In the genomic region with DNA sequence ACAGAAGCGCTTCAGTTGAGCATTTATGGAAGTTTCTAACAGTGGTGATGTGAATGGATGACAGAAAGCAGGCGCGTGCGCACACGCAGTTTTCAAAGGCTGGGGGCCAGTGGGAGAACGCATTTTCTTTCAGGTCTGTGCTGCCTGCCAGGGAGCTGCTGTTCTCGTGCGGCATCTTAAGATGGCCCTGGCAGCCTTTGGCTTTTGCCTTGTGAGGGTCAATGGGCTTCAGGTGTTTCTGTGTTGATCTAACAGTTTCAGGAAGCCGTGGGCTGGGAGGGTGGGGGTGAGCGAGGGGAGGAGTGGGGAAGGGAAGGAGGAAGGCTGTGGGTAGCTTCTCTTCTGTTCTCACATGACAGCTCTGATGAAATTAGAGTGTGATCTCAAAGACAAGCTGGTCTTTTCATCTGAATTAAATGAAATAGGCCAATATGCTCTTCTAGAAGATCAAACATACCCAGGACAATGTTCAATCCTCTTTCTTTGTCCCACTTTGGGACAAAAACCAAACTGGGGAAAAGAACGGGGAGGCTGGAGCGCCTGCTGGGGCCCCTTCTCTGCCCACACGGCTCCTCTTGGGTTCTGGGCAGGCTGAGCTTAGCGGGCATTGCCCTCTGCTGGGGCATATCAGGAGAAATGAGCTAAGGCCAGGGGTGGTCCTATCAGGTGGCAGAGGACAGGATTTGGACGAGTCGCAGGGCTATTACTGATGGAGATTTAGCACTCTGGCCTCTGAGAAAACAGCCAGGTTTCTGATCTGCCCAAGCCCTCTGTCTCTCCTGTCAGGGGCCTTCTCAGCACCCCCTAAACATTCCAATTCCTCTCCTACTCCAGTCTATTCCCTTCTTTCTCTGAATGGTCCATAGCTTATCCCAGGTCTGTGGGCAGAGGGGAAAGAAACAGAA, we compare ENCODE assay signal across 8 cellular contexts.
A peak's percentile ranks its signal among the peaks of the same experiment; 100 is the strongest.
DNase-seq lines count a peak whose midpoint lies in the region; ATAC-seq and TF ChIP-seq lines count a peak whose summit lies in the region.

No MANE protein-coding gene starts in this region.

- H3K9me3 ChIP-seq in fibroblast of lung (ENCODE audit: control insufficient read depth, insufficient read depth, low read depth, low read length) (no peaks in the 10 kb centered on the region), neural cell (ENCODE audit: low read length) (no peaks in the 10 kb centered on the region), thymus (ENCODE audit: control insufficient read depth) (no peaks in the 10 kb centered on the region)

- ATAC-seq in GM19324 (IDR thresholded peaks at IDR 0.05; ENCODE audit: low FRiP score, unreplicated experiment): no peak

- H3K27ac ChIP-seq in fibroblast of lung (ENCODE audit: insufficient read depth, low read length) (no peak overlapping the region), neural cell (ENCODE audit: low read length) (peak overlapping the region; percentile 7), thymus (ENCODE audit: low read depth) (peak overlapping the region; percentile 86)

- TF ChIP-seq CTCF in fibroblast of lung (conservative IDR thresholded peaks at IDR 0.05 in 1 of 2, IDR thresholded peaks at IDR 0.05 in 1 of 2; ENCODE audit: low read depth in 1 of 2, low read length in 2 of 2) (peak; percentile 33 to 41), neural cell (IDR thresholded peaks at IDR 0.05; ENCODE audit: poor library complexity, severe bottlenecking) (peak; percentile 27)

- no peaks in the 10 kb centered on the region for H3K9me2 ChIP-seq in neural cell (ENCODE audit: insufficient read depth, low read length)

- 38% methylated on average over 16 of the region's 16 CpGs for WGBS in thymus

- H3K4me1 ChIP-seq in fibroblast of lung (ENCODE audit: control insufficient read depth, extremely low read depth, insufficient read depth, low read length) (peaks cover 7% of the 10 kb centered on the region), thymus (ENCODE audit: control insufficient read depth, insufficient read depth, low read length) (peaks cover 20% of the 10 kb centered on the region)

- H2AFZ ChIP-seq in fibroblast of lung (ENCODE audit: low read length) (no peak overlapping the region), neural cell (ENCODE audit: low read depth, low read length) (no peak overlapping the region)

- TF ChIP-seq RAD21 in neural cell (conservative IDR thresholded peaks at IDR 0.05): no peak

- TF ChIP-seq EP300 in neural cell (conservative IDR thresholded peaks at IDR 0.05; ENCODE audit: poor library complexity, severe bottlenecking): peak; percentile 38

- H3K79me2 ChIP-seq in fibroblast of lung (ENCODE audit: control insufficient read depth, insufficient read depth, low read length) (no peaks in the 10 kb centered on the region), neural cell (replicated peaks; ENCODE audit: insufficient read depth, low read length) (no peaks in the 10 kb centered on the region)

- DNase-seq in NCI-H2196 (lab: John Stamatoyannopoulos, UW; ENCODE audit: unreplicated experiment) (peak; percentile 9), NCI-H2196 treated with DMSO at 0.1 percent for 48 hours (lab: John Stamatoyannopoulos, UW; ENCODE audit: unreplicated experiment) (no peak), NCI-H510A treated with DMSO at 0.1 percent for 48 hours (lab: John Stamatoyannopoulos, UW) (peak; percentile 56), fibroblast of lung (ENCODE audit: low read depth in 2 of 2) (peak; percentile 30 to 39)
- DNase-seq in activated T-cell treated with anti-CD3 and anti-CD28 coated beads, Interleukin-2, amount 50 U/mL, for 1 hour: peak; percentile 64

- H3K4me2 ChIP-seq in fibroblast of lung (ENCODE audit: extremely low read depth, insufficient read depth, low read length) (no peak overlapping the region), neural cell (ENCODE audit: low read length) (no peak overlapping the region)

- no peaks in the 10 kb centered on the region for H3F3A ChIP-seq in neural cell (ENCODE audit: insufficient read depth, low read length, poor library complexity, severe bottlenecking)

- H3K9ac ChIP-seq in fibroblast of lung (ENCODE audit: insufficient read depth, low read length): no peak overlapping the region
- H3K9ac ChIP-seq in neural cell (ENCODE audit: low read length): peak overlapping the region; percentile 26

- H4K20me1 ChIP-seq in fibroblast of lung (ENCODE audit: control insufficient read depth, extremely low read depth, insufficient read depth, low read length) (no peaks in the 10 kb centered on the region), neural cell (ENCODE audit: insufficient read depth) (no peaks in the 10 kb centered on the region)

- no peak overlapping the region for H3K4me3 ChIP-seq in fibroblast of lung (replicated peaks in 1 of 4; ENCODE audit: control extremely low read depth in 1 of 4, insufficient read depth in 1 of 4, low read depth in 3 of 4, low read length in 4 of 4)
- H3K4me3 ChIP-seq in neural cell (ENCODE audit: low read length): no peak overlapping the region
- H3K4me3 ChIP-seq in thymus (ENCODE audit: low read length): peak overlapping the region; percentile 38

- H3K36me3 ChIP-seq in fibroblast of lung (ENCODE audit: control insufficient read depth, insufficient read depth, low read length) (no peaks in the 10 kb centered on the region), neural cell (ENCODE audit: insufficient read depth, low read length) (no peaks in the 10 kb centered on the region), thymus (ENCODE audit: control insufficient read depth, insufficient read depth) (no peaks in the 10 kb centered on the region)

- peaks cover 8% of the 10 kb centered on the region for H3K27me3 ChIP-seq in fibroblast of lung (ENCODE audit: control insufficient read depth, insufficient read depth, low read length)
- H3K27me3 ChIP-seq in neural cell (ENCODE audit: insufficient read depth, low read depth, low read length): no peaks in the 10 kb centered on the region
- H3K27me3 ChIP-seq in thymus (ENCODE audit: control insufficient read depth, insufficient read depth): no peaks in the 10 kb centered on the region

TF ChIP-seq in neural cell, 6 proteins besides CTCF, POLR2A, EP300 and RAD21:
- TF ChIP-seq, protein P1, sequence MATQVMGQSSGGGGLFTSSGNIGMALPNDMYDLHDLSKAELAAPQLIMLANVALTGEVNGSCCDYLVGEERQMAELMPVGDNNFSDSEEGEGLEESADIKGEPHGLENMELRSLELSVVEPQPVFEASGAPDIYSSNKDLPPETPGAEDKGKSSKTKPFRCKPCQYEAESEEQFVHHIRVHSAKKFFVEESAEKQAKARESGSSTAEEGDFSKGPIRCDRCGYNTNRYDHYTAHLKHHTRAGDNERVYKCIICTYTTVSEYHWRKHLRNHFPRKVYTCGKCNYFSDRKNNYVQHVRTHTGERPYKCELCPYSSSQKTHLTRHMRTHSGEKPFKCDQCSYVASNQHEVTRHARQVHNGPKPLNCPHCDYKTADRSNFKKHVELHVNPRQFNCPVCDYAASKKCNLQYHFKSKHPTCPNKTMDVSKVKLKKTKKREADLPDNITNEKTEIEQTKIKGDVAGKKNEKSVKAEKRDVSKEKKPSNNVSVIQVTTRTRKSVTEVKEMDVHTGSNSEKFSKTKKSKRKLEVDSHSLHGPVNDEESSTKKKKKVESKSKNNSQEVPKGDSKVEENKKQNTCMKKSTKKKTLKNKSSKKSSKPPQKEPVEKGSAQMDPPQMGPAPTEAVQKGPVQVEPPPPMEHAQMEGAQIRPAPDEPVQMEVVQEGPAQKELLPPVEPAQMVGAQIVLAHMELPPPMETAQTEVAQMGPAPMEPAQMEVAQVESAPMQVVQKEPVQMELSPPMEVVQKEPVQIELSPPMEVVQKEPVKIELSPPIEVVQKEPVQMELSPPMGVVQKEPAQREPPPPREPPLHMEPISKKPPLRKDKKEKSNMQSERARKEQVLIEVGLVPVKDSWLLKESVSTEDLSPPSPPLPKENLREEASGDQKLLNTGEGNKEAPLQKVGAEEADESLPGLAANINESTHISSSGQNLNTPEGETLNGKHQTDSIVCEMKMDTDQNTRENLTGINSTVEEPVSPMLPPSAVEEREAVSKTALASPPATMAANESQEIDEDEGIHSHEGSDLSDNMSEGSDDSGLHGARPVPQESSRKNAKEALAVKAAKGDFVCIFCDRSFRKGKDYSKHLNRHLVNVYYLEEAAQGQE (IDR thresholded peaks at IDR 0.05; ENCODE audit: borderline replicate concordance): no peak
- TF ChIP-seq POLR2AphosphoS5 (IDR thresholded peaks at IDR 0.05) (peak; percentile 22), SMC3 (conservative IDR thresholded peaks at IDR 0.05; ENCODE audit: poor library complexity) (peak; percentile 21)
TF ChIP-seq in neural cell: peak in this region for 2.
